Comparison of ENCODE assay signal across 20 cellular contexts in the genomic region with DNA sequence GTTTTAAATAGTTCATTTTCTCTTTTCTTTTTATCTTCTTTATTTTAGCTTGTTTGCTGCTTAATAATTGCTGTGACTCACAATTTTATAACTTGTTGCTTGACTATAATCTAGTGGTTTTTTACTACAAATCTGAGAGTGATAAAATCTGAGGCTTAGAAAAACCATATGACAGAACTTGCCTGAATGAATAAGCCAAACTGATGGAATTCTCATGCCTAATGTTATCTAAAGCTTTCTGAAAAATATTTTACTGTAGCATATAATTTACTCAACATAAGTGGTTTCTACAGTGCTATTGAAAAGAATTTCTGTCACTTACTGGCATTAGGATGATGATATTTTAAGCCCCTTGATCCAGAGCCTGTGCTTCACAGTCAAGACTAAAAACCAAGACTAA.
"Had no signal": no experiment of that assay in that cellular context is flagged by ENCODE, and none has a peak within 500 bp of the region (broad histone marks: within the 10 kb centered on the region; RNA-seq: fewer than 3 reads in every experiment).

No MANE protein-coding gene starts in this region.

- H3K4me1 ChIP-seq: gastroesophageal sphincter, right atrium auricular region, spleen, suprapubic skin, upper lobe of right lung had no signal

- DNase-seq: activated CD4-positive, alpha-beta T cell treated with anti-CD3 and anti-CD28 coated beads for 4 hours; activated CD8-positive, alpha-beta T cell treated with anti-CD3 and anti-CD28 coated beads, Interleukin-2, amount 10 ng/mL, durations not matched to agents 7 days and 5 days; activated naive CD4-positive, alpha-beta T cell treated with Interleukin-2 at 50 U/mL for 16 hours; activated naive CD8-positive, alpha-beta T cell treated with anti-CD3 and anti-CD28 coated beads, Interleukin-2, amount 50 U/mL, for 24 hours; caudate nucleus; effector CD4-positive, alpha-beta T cell; hippocampal formation; posterior cingulate gyrus; spleen; stimulated activated CD4-positive, alpha-beta T cell treated with anti-CD3 and anti-CD28 coated beads, Interleukin-2, amount 100 ng/mL, for 48 hours; stimulated activated naive CD4-positive, alpha-beta T cell treated with Interleukin-2 at 50 U/mL for 16 hours; T-helper 1 cell; upper lobe of right lung had no signal

- H3K27me3 Mint-ChIP-seq: activated naive CD8-positive, alpha-beta T cell treated with anti-CD3 and anti-CD28 coated beads, Interleukin-2, amount 50 U/mL, for 24 hours had no signal

- H3K4me3 ChIP-seq: coronary artery, gastroesophageal sphincter, right atrium auricular region, spleen, suprapubic skin, upper lobe of right lung had no signal

- H3K36me3 ChIP-seq: gastroesophageal sphincter, right atrium auricular region, spleen, suprapubic skin, upper lobe of right lung had no signal

- H3K4me1 Mint-ChIP-seq: activated naive CD8-positive, alpha-beta T cell treated with anti-CD3 and anti-CD28 coated beads, Interleukin-2, amount 50 U/mL, for 24 hours had no signal

- H3K27me3 ChIP-seq: gastroesophageal sphincter, right atrium auricular region, spleen, suprapubic skin, upper lobe of right lung had no signal

- H3K9me3 ChIP-seq: gastroesophageal sphincter, right atrium auricular region, spleen, suprapubic skin, upper lobe of right lung had no signal

- ATAC-seq: activated CD8-positive, alpha-beta T cell treated with anti-CD3 and anti-CD28 coated beads, Interleukin-2, amount 10 ng/mL, durations not matched to agents 7 days and 5 days; activated naive CD8-positive, alpha-beta T cell treated with anti-CD3 and anti-CD28 coated beads, Interleukin-2, amount 50 U/mL, for 24 hours; gastroesophageal sphincter; upper lobe of right lung had no signal

- H3K27ac Mint-ChIP-seq: activated CD8-positive, alpha-beta T cell treated with anti-CD3 and anti-CD28 coated beads, Interleukin-2, amount 10 ng/mL, durations not matched to agents 7 days and 5 days; activated naive CD8-positive, alpha-beta T cell treated with anti-CD3 and anti-CD28 coated beads, Interleukin-2, amount 50 U/mL, for 24 hours had no signal

- H3K4me3 Mint-ChIP-seq: activated CD8-positive, alpha-beta T cell treated with anti-CD3 and anti-CD28 coated beads, Interleukin-2, amount 10 ng/mL, durations not matched to agents 7 days and 5 days; activated naive CD8-positive, alpha-beta T cell treated with anti-CD3 and anti-CD28 coated beads, Interleukin-2, amount 50 U/mL, for 24 hours; neural crest cell had no signal

- H3K27ac ChIP-seq: coronary artery, epithelial cell of prostate, gastroesophageal sphincter, right atrium auricular region, spleen, suprapubic skin, upper lobe of right lung, VCaP had no signal
